ENCODE assay signal across 9 cellular contexts in genomic region chr10:124739119-124739921, GRCh38. TPM values are rescaled to one million over a fixed set of nuclear protein-coding genes. Genes with fewer than 3 reads are reported as not detected.
DNase-seq lines count a peak whose midpoint lies in the region; ATAC-seq and TF ChIP-seq lines count a peak whose summit lies in the region.
"Had no signal": no experiment of that assay in that cellular context is flagged by ENCODE, and none has a peak within 500 bp of the region (broad histone marks: within the 10 kb centered on the region; RNA-seq: fewer than 3 reads in every experiment).

No MANE protein-coding gene starts in this region.

- peaks cover 14% of the 10 kb centered on the region for H3K27me3 Mint-ChIP-seq in T-helper 2 cell treated with Interferon-gamma antibody and Interleukin-4, amounts not matched to agents 5 μg/mL and 100 μg/mL, for 36 hours (ENCODE audit: low read depth)

- H3K4me3 ChIP-seq in adrenal gland (no peak overlapping the region), liver (ENCODE audit: low read depth in 1 of 3, low read length in 3 of 3) (no peak overlapping the region)

- H3K27ac Mint-ChIP-seq in T-helper 2 cell treated with Interferon-gamma antibody and Interleukin-4, amounts not matched to agents 5 μg/mL and 100 μg/mL, for 36 hours, result peak overlapping the region; percentile 63

- H3K36me3 Mint-ChIP-seq in T-helper 2 cell treated with Interferon-gamma antibody and Interleukin-4, amounts not matched to agents 5 μg/mL and 100 μg/mL, for 36 hours (ENCODE audit: low read depth), result peaks cover 15% of the 10 kb centered on the region

- no peak for TF ChIP-seq RAD21 in liver (IDR thresholded peaks at IDR 0.05)

- no peak for TF ChIP-seq POLR2A in adrenal gland (IDR thresholded peaks at IDR 0.05)

- WGBS in adrenal gland, 4 donors, result 38 to 43% (median 42%) methylated on average over 13 of the region's 13 CpGs
- WGBS in liver, result 80% methylated on average over 13 of the region's 13 CpGs

- no peaks in the 10 kb centered on the region for H3K36me3 ChIP-seq in adrenal gland (replicated peaks in 1 of 2)
- H3K36me3 ChIP-seq in liver (ENCODE audit: control insufficient read depth in 4 of 4, insufficient read depth in 3 of 4, low read depth in 1 of 4, low read length in 3 of 4), result no peaks in the 10 kb centered on the region

- H3K4me1 ChIP-seq in adrenal gland (replicated peaks in 1 of 2) (peaks cover 77 to 85% of the 10 kb centered on the region in 2 donors), liver (ENCODE audit: control insufficient read depth in 4 of 4, insufficient read depth in 4 of 4, low read length in 3 of 4) (peaks cover 15 to 71% (median 62%) of the 10 kb centered on the region in 4 donors)

- H3K27ac ChIP-seq in adrenal gland (peak overlapping the region; percentile 44 to 95 (median 90)), liver (ENCODE audit: low read depth in 1 of 2, low read length in 2 of 2) (peak overlapping the region; percentile 10 to 85), substantia nigra (ENCODE audit: low read depth, low read length, poor library complexity, severe bottlenecking) (peak overlapping the region; percentile 96)

- no peaks in the 10 kb centered on the region for H3K9me3 ChIP-seq in adrenal gland (replicated peaks in 1 of 3)
- no peaks in the 10 kb centered on the region for H3K9me3 ChIP-seq in liver (ENCODE audit: control insufficient read depth in 4 of 4, low read length in 3 of 4)

- ATAC-seq in GM18519 (IDR thresholded peaks at IDR 0.05; ENCODE audit: low FRiP score, unreplicated experiment), result no peak
- no peak for ATAC-seq in HG02970 (IDR thresholded peaks at IDR 0.05; ENCODE audit: low FRiP score, unreplicated experiment)

- H3K4me3 Mint-ChIP-seq in T-helper 2 cell treated with Interferon-gamma antibody and Interleukin-4, amounts not matched to agents 5 μg/mL and 100 μg/mL, for 36 hours, result peak overlapping the region; percentile 44

- no peak for DNase-seq in T-helper 2 cell treated with Interferon-gamma antibody and Interleukin-4, amounts not matched to agents 5 μg/mL and 100 μg/mL, for 36 hours (ENCODE audit: low spot score)
- DNase-seq in T-helper 2 cell, result no peak
- DNase-seq in adrenal gland, result peak in 1 of 7 donors; percentile 23
- DNase-seq in substantia nigra (lab: John Stamatoyannopoulos, UW), result no peak
- no peak for DNase-seq in SW480 (ENCODE audit: low spot score)
- DNase-seq: activated CD4-positive, alpha-beta T cell treated with anti-CD3 and anti-CD28 coated beads, Interleukin-2, amount 50 U/mL, for 4 hours had no signal

- H3K4me1 Mint-ChIP-seq in T-helper 2 cell treated with Interferon-gamma antibody and Interleukin-4, amounts not matched to agents 5 μg/mL and 100 μg/mL, for 36 hours (ENCODE audit: low read depth), result peaks cover 46% of the 10 kb centered on the region

- TF ChIP-seq CTCF in adrenal gland (IDR thresholded peaks at IDR 0.05) (no peak), liver (IDR thresholded peaks at IDR 0.05; ENCODE audit: low read depth, low read length, missing input control) (no peak)

- H3K27me3 ChIP-seq in adrenal gland, result no peaks in the 10 kb centered on the region
- H3K27me3 ChIP-seq in liver (ENCODE audit: control insufficient read depth in 4 of 4, insufficient read depth in 4 of 4, low read length in 3 of 4), result no peaks in the 10 kb centered on the region

- H3K9me3 Mint-ChIP-seq in T-helper 2 cell treated with Interferon-gamma antibody and Interleukin-4, amounts not matched to agents 5 μg/mL and 100 μg/mL, for 36 hours, result no peaks in the 10 kb centered on the region

- H3K9ac ChIP-seq in liver (ENCODE audit: low read depth in 1 of 2, low read length in 2 of 2), result no peak overlapping the region

- intact Hi-C loops in adrenal gland (cut with DNase I), result loop anchor here (5.0 to 10.0 kb wide), 3 partner anchors 37 to 112 kb away; no protein-coding TSS in a partner anchor

TF ChIP-seq in liver, 16 proteins besides CTCF, POLR2A, EP300 and RAD21:
- TF ChIP-seq NR2F2 (IDR thresholded peaks at IDR 0.05), result no peak
- TF ChIP-seq TAF1 (conservative IDR thresholded peaks at IDR 0.05), result no peak
- no peak for TF ChIP-seq HNF4A (conservative IDR thresholded peaks at IDR 0.05)
- TF ChIP-seq, protein P1, sequence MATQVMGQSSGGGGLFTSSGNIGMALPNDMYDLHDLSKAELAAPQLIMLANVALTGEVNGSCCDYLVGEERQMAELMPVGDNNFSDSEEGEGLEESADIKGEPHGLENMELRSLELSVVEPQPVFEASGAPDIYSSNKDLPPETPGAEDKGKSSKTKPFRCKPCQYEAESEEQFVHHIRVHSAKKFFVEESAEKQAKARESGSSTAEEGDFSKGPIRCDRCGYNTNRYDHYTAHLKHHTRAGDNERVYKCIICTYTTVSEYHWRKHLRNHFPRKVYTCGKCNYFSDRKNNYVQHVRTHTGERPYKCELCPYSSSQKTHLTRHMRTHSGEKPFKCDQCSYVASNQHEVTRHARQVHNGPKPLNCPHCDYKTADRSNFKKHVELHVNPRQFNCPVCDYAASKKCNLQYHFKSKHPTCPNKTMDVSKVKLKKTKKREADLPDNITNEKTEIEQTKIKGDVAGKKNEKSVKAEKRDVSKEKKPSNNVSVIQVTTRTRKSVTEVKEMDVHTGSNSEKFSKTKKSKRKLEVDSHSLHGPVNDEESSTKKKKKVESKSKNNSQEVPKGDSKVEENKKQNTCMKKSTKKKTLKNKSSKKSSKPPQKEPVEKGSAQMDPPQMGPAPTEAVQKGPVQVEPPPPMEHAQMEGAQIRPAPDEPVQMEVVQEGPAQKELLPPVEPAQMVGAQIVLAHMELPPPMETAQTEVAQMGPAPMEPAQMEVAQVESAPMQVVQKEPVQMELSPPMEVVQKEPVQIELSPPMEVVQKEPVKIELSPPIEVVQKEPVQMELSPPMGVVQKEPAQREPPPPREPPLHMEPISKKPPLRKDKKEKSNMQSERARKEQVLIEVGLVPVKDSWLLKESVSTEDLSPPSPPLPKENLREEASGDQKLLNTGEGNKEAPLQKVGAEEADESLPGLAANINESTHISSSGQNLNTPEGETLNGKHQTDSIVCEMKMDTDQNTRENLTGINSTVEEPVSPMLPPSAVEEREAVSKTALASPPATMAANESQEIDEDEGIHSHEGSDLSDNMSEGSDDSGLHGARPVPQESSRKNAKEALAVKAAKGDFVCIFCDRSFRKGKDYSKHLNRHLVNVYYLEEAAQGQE (IDR thresholded peaks at IDR 0.05), result no peak
- TF ChIP-seq, protein P2, sequence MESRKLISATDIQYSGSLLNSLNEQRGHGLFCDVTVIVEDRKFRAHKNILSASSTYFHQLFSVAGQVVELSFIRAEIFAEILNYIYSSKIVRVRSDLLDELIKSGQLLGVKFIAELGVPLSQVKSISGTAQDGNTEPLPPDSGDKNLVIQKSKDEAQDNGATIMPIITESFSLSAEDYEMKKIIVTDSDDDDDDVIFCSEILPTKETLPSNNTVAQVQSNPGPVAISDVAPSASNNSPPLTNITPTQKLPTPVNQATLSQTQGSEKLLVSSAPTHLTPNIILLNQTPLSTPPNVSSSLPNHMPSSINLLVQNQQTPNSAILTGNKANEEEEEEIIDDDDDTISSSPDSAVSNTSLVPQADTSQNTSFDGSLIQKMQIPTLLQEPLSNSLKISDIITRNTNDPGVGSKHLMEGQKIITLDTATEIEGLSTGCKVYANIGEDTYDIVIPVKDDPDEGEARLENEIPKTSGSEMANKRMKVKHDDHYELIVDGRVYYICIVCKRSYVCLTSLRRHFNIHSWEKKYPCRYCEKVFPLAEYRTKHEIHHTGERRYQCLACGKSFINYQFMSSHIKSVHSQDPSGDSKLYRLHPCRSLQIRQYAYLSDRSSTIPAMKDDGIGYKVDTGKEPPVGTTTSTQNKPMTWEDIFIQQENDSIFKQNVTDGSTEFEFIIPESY (IDR thresholded peaks at IDR 0.05), result no peak
- no peak for TF ChIP-seq RXRA (IDR thresholded peaks at IDR 0.05)
- no peak for TF ChIP-seq YY1 (IDR thresholded peaks at IDR 0.05)
- no peak for TF ChIP-seq FOXA1 (IDR thresholded peaks at IDR 0.05)
- TF ChIP-seq JUND (IDR thresholded peaks at IDR 0.05), result no peak
- no peak for TF ChIP-seq EGR1 (IDR thresholded peaks at IDR 0.05; ENCODE audit: low read depth in 2 of 2)

RNA-seq across cellular contexts. Expression of gene FAM53B, which starts 4.9 kb away (rescaled TPM):
- total RNA-seq in adrenal gland, result 10 to 100 TPM; 37.7 to 90.9 (median 82.3) TPM
- 10 to 100 TPM; 15.1 to 56.7 (median 17.8) TPM for polyA plus RNA-seq in adrenal gland
- 10 to 100 TPM; 10.2 to 24.0 TPM for total RNA-seq in liver
- 1 to 10 TPM; 1.1 to 2.3 TPM for polyA plus RNA-seq in liver

RNA-seq across cellular contexts. Expression of gene EEF1AKMT2, which starts 52.4 kb away (rescaled TPM):
- total RNA-seq in adrenal gland (10 to 100 TPM in 7 of 8 donors, 1 to 10 TPM in 1; 2.7 to 20.1 (median 15.6) TPM), liver (10 to 100 TPM; 10.0 to 12.7 TPM)
- polyA plus RNA-seq in adrenal gland (10 to 100 TPM; 16.5 to 24.5 (median 17.8) TPM), liver (1 to 10 TPM; 5.9 to 7.0 TPM)
